In genomic region chr3:187713504-187713903, GRCh38 we compare ENCODE assay signal across 8 cellular contexts. TPM values are rescaled to one million over a fixed set of nuclear protein-coding genes. Genes with fewer than 3 reads are reported as not detected.
A peak's percentile ranks its signal among the peaks of the same experiment; 100 is the strongest.
DNase-seq lines count a peak whose midpoint lies in the region; ATAC-seq and TF ChIP-seq lines count a peak whose summit lies in the region.

No MANE protein-coding gene starts in this region.

- H3K27me3 ChIP-seq in Loucy (ENCODE audit: insufficient read depth, low read length, poor library complexity, severe bottlenecking) (no peaks in the 10 kb centered on the region), adipocyte (replicated peaks; ENCODE audit: control insufficient read depth, insufficient read depth, low read length) (no peaks in the 10 kb centered on the region), liver (ENCODE audit: control insufficient read depth in 4 of 4, insufficient read depth in 4 of 4, low read length in 3 of 4) (no peaks in the 10 kb centered on the region), hepatocyte (no peaks in the 10 kb centered on the region), MG63 (no peaks in the 10 kb centered on the region)

- ATAC-seq in GM19395 (IDR thresholded peaks at IDR 0.05; ENCODE audit: unreplicated experiment), result peak; percentile 60
- no peak for ATAC-seq in HG03196 (IDR thresholded peaks at IDR 0.05; ENCODE audit: unreplicated experiment)

- H3K9me2 ChIP-seq in Loucy (replicated peaks; ENCODE audit: low read depth, low read length) (no peaks in the 10 kb centered on the region), hepatocyte (replicated peaks; ENCODE audit: insufficient read depth) (no peaks in the 10 kb centered on the region)

- H3K4me1 ChIP-seq in Loucy (ENCODE audit: insufficient read depth, low read length, poor library complexity, severe bottlenecking), result no peaks in the 10 kb centered on the region
- H3K4me1 ChIP-seq in adipocyte (ENCODE audit: control insufficient read depth, insufficient read depth, low read length), result no peaks in the 10 kb centered on the region
- peaks cover 0 to 6% (median 3%) of the 10 kb centered on the region in 4 donors for H3K4me1 ChIP-seq in liver (ENCODE audit: control insufficient read depth in 4 of 4, insufficient read depth in 4 of 4, low read length in 3 of 4)
- peaks cover under 1% of the 10 kb centered on the region for H3K4me1 ChIP-seq in hepatocyte (ENCODE audit: insufficient read depth)

- H4K20me1 ChIP-seq in Loucy (ENCODE audit: insufficient read depth, low read length, poor library complexity, severe bottlenecking) (no peaks in the 10 kb centered on the region), hepatocyte (ENCODE audit: insufficient read depth, poor library complexity, severe bottlenecking) (no peaks in the 10 kb centered on the region)

- H3K36me3 ChIP-seq in Loucy (ENCODE audit: insufficient read depth, low read length), result no peaks in the 10 kb centered on the region
- no peaks in the 10 kb centered on the region for H3K36me3 ChIP-seq in adipocyte (ENCODE audit: control insufficient read depth, insufficient read depth, low read length, severe bottlenecking)
- no peaks in the 10 kb centered on the region for H3K36me3 ChIP-seq in liver (ENCODE audit: control insufficient read depth in 4 of 4, insufficient read depth in 3 of 4, low read depth in 1 of 4, low read length in 3 of 4)
- no peaks in the 10 kb centered on the region for H3K36me3 ChIP-seq in hepatocyte (replicated peaks; ENCODE audit: insufficient read depth, low read depth)
- H3K36me3 ChIP-seq in MG63, result no peaks in the 10 kb centered on the region

- no peak for TF ChIP-seq RAD21 in liver (IDR thresholded peaks at IDR 0.05)

- peak overlapping the region; percentile 12 for H3K4me3 ChIP-seq in Loucy (ENCODE audit: low read length, poor library complexity, severe bottlenecking)
- H3K4me3 ChIP-seq in adipocyte (ENCODE audit: low read length), result no peak overlapping the region
- H3K4me3 ChIP-seq in liver (ENCODE audit: low read depth in 1 of 3, low read length in 3 of 3), result no peak overlapping the region
- no peak overlapping the region for H3K4me3 ChIP-seq in hepatocyte
- no peak overlapping the region for H3K4me3 ChIP-seq in MG63

- H3K4me2 ChIP-seq in Loucy (ENCODE audit: low read depth, low read length, poor library complexity, severe bottlenecking) (peak overlapping the region; percentile 23), hepatocyte (no peak overlapping the region)

- TF ChIP-seq CTCF in Loucy (conservative IDR thresholded peaks at IDR 0.05; ENCODE audit: low read length) (no peak), liver (IDR thresholded peaks at IDR 0.05; ENCODE audit: low read depth, low read length, missing input control) (no peak), hepatocyte (IDR thresholded peaks at IDR 0.05; ENCODE audit: poor library complexity) (no peak)

- peak; percentile 13 for DNase-seq in adipocyte (ENCODE audit: low read depth)
- no peak for DNase-seq in NCI-H1417 treated with DMSO at 0.1 percent for 48 hours (lab: John Stamatoyannopoulos, UW)
- DNase-seq in hepatocyte (ENCODE audit: low spot score), result no peak
- DNase-seq in MG63, result no peak

- H3K9me3 ChIP-seq in Loucy (ENCODE audit: insufficient read depth, low read depth, low read length) (no peaks in the 10 kb centered on the region), adipocyte (ENCODE audit: control insufficient read depth, low read length) (no peaks in the 10 kb centered on the region), liver (ENCODE audit: control insufficient read depth in 4 of 4, low read length in 3 of 4) (no peaks in the 10 kb centered on the region), hepatocyte (ENCODE audit: low read depth) (no peaks in the 10 kb centered on the region), MG63 (no peaks in the 10 kb centered on the region)

- WGBS in liver, result 78% methylated on average over 2 of the region's 2 CpGs
- 93% methylated on average over 2 of the region's 2 CpGs for WGBS in hepatocyte (ENCODE audit: low lambda C conversion rate, missing lambda C conversion rate)

- H3K9ac ChIP-seq in Loucy (ENCODE audit: low read depth, low read length, poor library complexity, severe bottlenecking), result no peak overlapping the region
- no peak overlapping the region for H3K9ac ChIP-seq in adipocyte (ENCODE audit: low read length)
- H3K9ac ChIP-seq in liver (ENCODE audit: low read depth in 1 of 2, low read length in 2 of 2), result no peak overlapping the region

- H2AFZ ChIP-seq in Loucy (ENCODE audit: low read length) (peak overlapping the region; percentile 71), hepatocyte (no peak overlapping the region)

- no peaks in the 10 kb centered on the region for H3F3A ChIP-seq in Loucy (ENCODE audit: low read depth)

- H3K79me2 ChIP-seq in Loucy (ENCODE audit: insufficient read depth, low read length) (no peaks in the 10 kb centered on the region), hepatocyte (no peaks in the 10 kb centered on the region)

- H3K27ac ChIP-seq in liver (ENCODE audit: low read depth in 1 of 2, low read length in 2 of 2) (no peak overlapping the region), hepatocyte (no peak overlapping the region)

TF ChIP-seq in liver, 16 proteins besides CTCF, POLR2A, EP300 and RAD21:
- peak; percentile 33 for TF ChIP-seq SP1 (IDR thresholded peaks at IDR 0.05)
- TF ChIP-seq, protein P1, sequence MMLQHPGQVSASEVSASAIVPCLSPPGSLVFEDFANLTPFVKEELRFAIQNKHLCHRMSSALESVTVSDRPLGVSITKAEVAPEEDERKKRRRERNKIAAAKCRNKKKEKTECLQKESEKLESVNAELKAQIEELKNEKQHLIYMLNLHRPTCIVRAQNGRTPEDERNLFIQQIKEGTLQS (IDR thresholded peaks at IDR 0.05), result no peak

RNA-seq across cellular contexts. Expression of gene RTP2, which starts 11.1 kb away (rescaled TPM):
- total RNA-seq in liver, result not detected
- not detected for polyA plus RNA-seq in liver
- total RNA-seq in hepatocyte, result not detected in 2 replicates
- not detected in 2 replicates for polyA plus RNA-seq in hepatocyte
- total RNA-seq in MG63 (2014; rRNA removed; shearing (Covaris generic); ENCODE audit: low replicate concordance), result not detected in 2 replicates

RNA-seq across cellular contexts. Expression of gene BCL6, which starts 31.8 kb away (rescaled TPM):
- 10 to 100 TPM in 1 of 2 donors, 1 to 10 TPM in 1; 7.8 to 71.8 TPM for total RNA-seq in liver
- polyA plus RNA-seq in liver, result 10 to 100 TPM in 1 of 2 donors, 1 to 10 TPM in 1; 9.1 to 17.6 TPM
- total RNA-seq in hepatocyte, result 40.3 and 46.5 TPM in 2 replicates
- polyA plus RNA-seq in hepatocyte, result 31.9 and 32.0 TPM in 2 replicates
- total RNA-seq in MG63 (2014; rRNA removed; shearing (Covaris generic); ENCODE audit: low replicate concordance), result 5.5 and 6.2 TPM in 2 replicates

RNA-seq across cellular contexts. Expression of gene SST, which starts 43.3 kb away (rescaled TPM):
- total RNA-seq in liver, result not detected
- not detected for polyA plus RNA-seq in liver
- total RNA-seq in hepatocyte, result 52.4 and 53.5 TPM in 2 replicates
- polyA plus RNA-seq in hepatocyte, result 112 and 537 TPM in 2 replicates
- not detected in 2 replicates for total RNA-seq in MG63 (2014; rRNA removed; shearing (Covaris generic); ENCODE audit: low replicate concordance)

Comparison
In these comparisons a context has a peak if more than half of its experiments do, and no peak if none do; other contexts are left out.
1. RNA of gene SST, which starts 43.3 kb away (total RNA-seq): 52.4 to 53.5 TPM in hepatocyte; not detected in liver and not detected in MG63; every median in the first group is over 10 times any median in the second.